In genomic region chr21:5128257-5128656, GRCh38 we compare ENCODE assay signal across 8 cellular contexts.
DNase-seq lines count a peak whose midpoint lies in the region; ATAC-seq and TF ChIP-seq lines count a peak whose summit lies in the region.
"Not testable (repeated sequence)": the region's sequence is repeated elsewhere in the genome, so short reads cannot be mapped to it uniquely, and the experiment has no call there.

No MANE protein-coding gene starts in this region.

- DNase-seq in AG09319 (ENCODE audit: extremely low read depth, low read depth) (peak; percentile 62), SK-N-DZ (ENCODE audit: low spot score) (peak; percentile 87), fibroblast of mammary gland (ENCODE audit: low read depth) (peak; percentile 74)
- DNase-seq in activated effector memory CD4-positive, alpha-beta T cell treated with anti-CD3 and anti-CD28 coated beads, Interleukin-2, amount 50 U/mL, for 16 hours, result peak; percentile 99
- DNase-seq in stimulated activated CD4-positive, alpha-beta T cell treated with anti-CD3 and anti-CD28 coated beads, Interleukin-2, amount 100 ng/mL, for 4 hours (ENCODE audit: low read depth), result peak; percentile 97

- H3K4me1 ChIP-seq in mononuclear cell (ENCODE audit: insufficient read depth, low read length), result not testable (repeated sequence)

- ATAC-seq in GM19455 (IDR thresholded peaks at IDR 0.05; ENCODE audit: unreplicated experiment) (peak; percentile 83), HG03159 (IDR thresholded peaks at IDR 0.05; ENCODE audit: unreplicated experiment) (peak; percentile 89)

- not testable (repeated sequence) for H3K27me3 ChIP-seq in mononuclear cell (ENCODE audit: insufficient read depth, low read length)

- H3K9me3 ChIP-seq in mononuclear cell (ENCODE audit: low read depth, low read length), result not testable (repeated sequence)

- not testable (repeated sequence) for TF ChIP-seq CTCF in AG09319 (IDR thresholded peaks at IDR 0.05; ENCODE audit: low read depth, low read length); fibroblast of mammary gland (conservative IDR thresholded peaks at IDR 0.05; ENCODE audit: control insufficient read depth, insufficient read depth, low read depth, low read length)

- H3K4me3 ChIP-seq in fibroblast of mammary gland (ENCODE audit: control insufficient read depth, low read depth, low read length), result peak overlapping the region; percentile 20
- peak overlapping the region; percentile 33 for H3K4me3 ChIP-seq in mononuclear cell (ENCODE audit: low read length)

Comparison
In these comparisons a context has a peak if more than half of its experiments do, and no peak if none do; other contexts are left out.
1. Peak in every context shown above with its lines: DNase-seq, ATAC-seq and H3K4me3 ChIP-seq.